ENCODE assay signal across 8 cellular contexts in genomic region chr6:42453027-42453648, GRCh38. TPM values are rescaled to one million over a fixed set of nuclear protein-coding genes. Genes with fewer than 3 reads are reported as not detected.
DNase-seq lines count a peak whose midpoint lies in the region; ATAC-seq and TF ChIP-seq lines count a peak whose summit lies in the region.

No MANE protein-coding gene starts in this region.

- H3K27ac ChIP-seq in C4-2B, result peak overlapping the region; percentile 96

- DNase-seq in OCI-M1 (lab: John Stamatoyannopoulos, UW) (peak; percentile 65), fibroblast of gingiva (ENCODE audit: low read depth) (peak; percentile 90)
- DNase-seq in activated T-helper 1 cell treated with anti-CD3 and anti-CD28 coated beads, Interleukin-12 subunit alpha, Interleukin-12 subunit beta, Interleukin-2, Interleukin-4 antibody, amounts not matched to agents 30 ng/mL and 10 ng/mL and 1 ng/mL, durations not matched to agents 14 hours and 24 hours and 36 hours (ENCODE audit: low spot score), result peak; percentile 76
- DNase-seq in naive thymus-derived CD8-positive, alpha-beta T cell, result peak; percentile 63 to 89 (median 72)

- POLR2A ChIA-PET in naive thymus-derived CD8-positive, alpha-beta T cell (lab: Charles Lee), result interaction anchor here (0.7 to 8.6 kb wide), 38 partner anchors 9 to 916 kb away, joined by 3 to 199 read pairs (median 6); partner anchors contain the start of genes MRPS10, TAF8, UBR2 and ZNF318

- H3K4me3 Mint-ChIP-seq in IgD-negative memory B cell, result peak overlapping the region; percentile 85 to 99 (median 94)
- H3K4me3 Mint-ChIP-seq in activated T-helper 1 cell treated with anti-CD3 and anti-CD28 coated beads, Interleukin-12 subunit alpha, Interleukin-12 subunit beta, Interleukin-2, Interleukin-4 antibody, amounts not matched to agents 30 ng/mL and 10 ng/mL and 1 ng/mL, durations not matched to agents 14 hours and 24 hours and 36 hours, result peak overlapping the region; percentile 100
- H3K4me3 Mint-ChIP-seq in naive thymus-derived CD8-positive, alpha-beta T cell, result peak overlapping the region; percentile 87 to 100 (median 94)
- H3K4me3 Mint-ChIP-seq in stimulated activated naive CD8-positive, alpha-beta T cell treated with anti-CD3 and anti-CD28 coated beads, Interleukin-15, Interleukin-2, amounts not matched to agents 100 ng/mL and 50 ng/mL, for 24 hours, result peak overlapping the region; percentile 89

- H3K36me3 Mint-ChIP-seq in IgD-negative memory B cell, result peaks cover 1% of the 10 kb centered on the region
- H3K36me3 Mint-ChIP-seq in activated T-helper 1 cell treated with anti-CD3 and anti-CD28 coated beads, Interleukin-12 subunit alpha, Interleukin-12 subunit beta, Interleukin-2, Interleukin-4 antibody, amounts not matched to agents 30 ng/mL and 10 ng/mL and 1 ng/mL, durations not matched to agents 14 hours and 24 hours and 36 hours (ENCODE audit: low read depth), result peaks cover 21% of the 10 kb centered on the region
- H3K36me3 Mint-ChIP-seq in naive thymus-derived CD8-positive, alpha-beta T cell, result peaks cover 0 to 8% (median under 1%) of the 10 kb centered on the region in 3 donors
- peaks cover 2% of the 10 kb centered on the region for H3K36me3 Mint-ChIP-seq in stimulated activated naive CD8-positive, alpha-beta T cell treated with anti-CD3 and anti-CD28 coated beads, Interleukin-15, Interleukin-2, amounts not matched to agents 100 ng/mL and 50 ng/mL, for 24 hours (ENCODE audit: low read depth)

- H3K27me3 Mint-ChIP-seq in IgD-negative memory B cell, result no peaks in the 10 kb centered on the region
- no peaks in the 10 kb centered on the region for H3K27me3 Mint-ChIP-seq in activated T-helper 1 cell treated with anti-CD3 and anti-CD28 coated beads, Interleukin-12 subunit alpha, Interleukin-12 subunit beta, Interleukin-2, Interleukin-4 antibody, amounts not matched to agents 30 ng/mL and 10 ng/mL and 1 ng/mL, durations not matched to agents 14 hours and 24 hours and 36 hours (ENCODE audit: insufficient read depth)
- no peaks in the 10 kb centered on the region for H3K27me3 Mint-ChIP-seq in naive thymus-derived CD8-positive, alpha-beta T cell
- H3K27me3 Mint-ChIP-seq in stimulated activated naive CD8-positive, alpha-beta T cell treated with anti-CD3 and anti-CD28 coated beads, Interleukin-15, Interleukin-2, amounts not matched to agents 100 ng/mL and 50 ng/mL, for 24 hours, result peaks cover 9% of the 10 kb centered on the region

- peaks cover 12 to 32% (median 20%) of the 10 kb centered on the region in 3 donors for H3K4me1 Mint-ChIP-seq in IgD-negative memory B cell
- peaks cover 39% of the 10 kb centered on the region for H3K4me1 Mint-ChIP-seq in activated T-helper 1 cell treated with anti-CD3 and anti-CD28 coated beads, Interleukin-12 subunit alpha, Interleukin-12 subunit beta, Interleukin-2, Interleukin-4 antibody, amounts not matched to agents 30 ng/mL and 10 ng/mL and 1 ng/mL, durations not matched to agents 14 hours and 24 hours and 36 hours (ENCODE audit: low read depth)
- peaks cover 24 to 43% (median 37%) of the 10 kb centered on the region in 4 donors for H3K4me1 Mint-ChIP-seq in naive thymus-derived CD8-positive, alpha-beta T cell
- peaks cover 45% of the 10 kb centered on the region for H3K4me1 Mint-ChIP-seq in stimulated activated naive CD8-positive, alpha-beta T cell treated with anti-CD3 and anti-CD28 coated beads, Interleukin-15, Interleukin-2, amounts not matched to agents 100 ng/mL and 50 ng/mL, for 24 hours (ENCODE audit: low read depth)

- peak; percentile 60 for ATAC-seq in GM19455 (IDR thresholded peaks at IDR 0.05; ENCODE audit: unreplicated experiment)
- ATAC-seq in naive thymus-derived CD8-positive, alpha-beta T cell, result peak; percentile 75 to 76

- H3K27ac Mint-ChIP-seq in IgD-negative memory B cell, result peak overlapping the region in 1 of 3 donors; percentile 40
- H3K27ac Mint-ChIP-seq in activated T-helper 1 cell treated with anti-CD3 and anti-CD28 coated beads, Interleukin-12 subunit alpha, Interleukin-12 subunit beta, Interleukin-2, Interleukin-4 antibody, amounts not matched to agents 30 ng/mL and 10 ng/mL and 1 ng/mL, durations not matched to agents 14 hours and 24 hours and 36 hours, result peak overlapping the region; percentile 68
- peak overlapping the region in 9 of 10 donors; percentile 37 to 93 (median 82) for H3K27ac Mint-ChIP-seq in naive thymus-derived CD8-positive, alpha-beta T cell
- no peak overlapping the region for H3K27ac Mint-ChIP-seq in stimulated activated naive CD8-positive, alpha-beta T cell treated with anti-CD3 and anti-CD28 coated beads, Interleukin-15, Interleukin-2, amounts not matched to agents 100 ng/mL and 50 ng/mL, for 24 hours

- H3K9me3 Mint-ChIP-seq in IgD-negative memory B cell, result no peaks in the 10 kb centered on the region
- no peaks in the 10 kb centered on the region for H3K9me3 Mint-ChIP-seq in activated T-helper 1 cell treated with anti-CD3 and anti-CD28 coated beads, Interleukin-12 subunit alpha, Interleukin-12 subunit beta, Interleukin-2, Interleukin-4 antibody, amounts not matched to agents 30 ng/mL and 10 ng/mL and 1 ng/mL, durations not matched to agents 14 hours and 24 hours and 36 hours
- H3K9me3 Mint-ChIP-seq in naive thymus-derived CD8-positive, alpha-beta T cell, result no peaks in the 10 kb centered on the region
- H3K9me3 Mint-ChIP-seq in stimulated activated naive CD8-positive, alpha-beta T cell treated with anti-CD3 and anti-CD28 coated beads, Interleukin-15, Interleukin-2, amounts not matched to agents 100 ng/mL and 50 ng/mL, for 24 hours, result no peaks in the 10 kb centered on the region

- TF ChIP-seq CTCF in C4-2B (conservative IDR thresholded peaks at IDR 0.05), result no peak

- intact Hi-C loops in activated T-helper 1 cell treated with anti-CD3 and anti-CD28 coated beads, Interleukin-12 subunit alpha, Interleukin-12 subunit beta, Interleukin-2, Interleukin-4 antibody, amounts not matched to agents 30 ng/mL and 10 ng/mL and 1 ng/mL, durations not matched to agents 14 hours and 24 hours and 36 hours (cut with micrococcal nuclease), result loop anchor here (5.0 kb wide), 4 partner anchors 109 to 411 kb away; partner anchors contain the start of gene UBR2

RNA-seq across cellular contexts. Expression of gene TRERF1, which starts 1.4 kb away (rescaled TPM):
- 1.6 TPM for polyA plus RNA-seq in IgD-negative memory B cell
- total RNA-seq in activated T-helper 1 cell treated with anti-CD3 and anti-CD28 coated beads, Interleukin-12 subunit alpha, Interleukin-12 subunit beta, Interleukin-2, Interleukin-4 antibody, amounts not matched to agents 30 ng/mL and 10 ng/mL and 1 ng/mL, durations not matched to agents 14 hours and 24 hours and 36 hours, result 47.9 and 48.2 TPM in 2 replicates
- total RNA-seq in naive thymus-derived CD8-positive, alpha-beta T cell, result 10 to 100 TPM; 17.5 to 18.2 TPM
- polyA plus RNA-seq in naive thymus-derived CD8-positive, alpha-beta T cell, result 1 to 10 TPM; 3.8 to 7.1 (median 5.4) TPM

Comparison
In these comparisons a context has a peak if more than half of its experiments do, and no peak if none do; other contexts are left out.
1. Peak in every context shown above with its lines: DNase-seq, ATAC-seq and H3K27ac ChIP-seq.